10 cellular contexts compared by ENCODE assay signal in genomic region chr17:49194297-49194607, GRCh38. TPM values are rescaled to one million over a fixed set of nuclear protein-coding genes. Genes with fewer than 3 reads are reported as not detected.
DNase-seq lines count a peak whose midpoint lies in the region; TF ChIP-seq lines count a peak whose summit lies in the region.
"Had no signal": no experiment of that assay in that cellular context is flagged by ENCODE, and none has a peak within 500 bp of the region (broad histone marks: within the 10 kb centered on the region; RNA-seq: fewer than 3 reads in every experiment).

No MANE protein-coding gene starts in this region.

- no peak overlapping the region for H2AFZ ChIP-seq in neuron (ENCODE audit: low read depth, low read length)

- peak overlapping the region in 9 of 11 experiments; percentile 47 to 99 (median 94); a peak in 16 of 22 replicates for H3K27ac ChIP-seq in BLaER1 treated with 17β-estradiol and CSF1 and Interleukin-3, amounts not matched to agents 10 nM and 100 nM
- no peak overlapping the region for H3K27ac ChIP-seq in HUES6 (ENCODE audit: low read depth, low read length)

- H3K36me3 Mint-ChIP-seq in chondrocyte (ENCODE audit: low read depth) = no peaks in the 10 kb centered on the region

- H3K4me3 ChIP-seq in BLaER1 treated with 17β-estradiol and CSF1 and Interleukin-3, amounts not matched to agents 10 nM and 100 nM = peak overlapping the region in 7 of 10 experiments; percentile 67 to 82 (median 76); a peak in 10 of 20 replicates
- H3K4me3 ChIP-seq in HUES6 (ENCODE audit: low read depth, low read length) (peak overlapping the region; percentile 90; the same call in 1 of the 2 replicates), neuron (ENCODE audit: low read length) (peak overlapping the region; percentile 78)
- H3K4me3 ChIP-seq: body of pancreas had no signal

- no peak for TF ChIP-seq CTCF in chondrocyte (IDR thresholded peaks at IDR 0.05)

- H3K9me3 Mint-ChIP-seq in chondrocyte (ENCODE audit: low read depth) = no peaks in the 10 kb centered on the region

- H3K36me3 ChIP-seq in BLaER1 treated with 17β-estradiol and CSF1 and Interleukin-3, amounts not matched to agents 10 nM and 100 nM = no peaks in the 10 kb centered on the region
- H3K36me3 ChIP-seq in HUES6 (ENCODE audit: control insufficient read depth, insufficient read depth, low read length) = no peaks in the 10 kb centered on the region
- H3K36me3 ChIP-seq in neuron (ENCODE audit: insufficient read depth, low read length) = no peaks in the 10 kb centered on the region

- no peaks in the 10 kb centered on the region for H3K27me3 ChIP-seq in BLaER1 treated with 17β-estradiol and CSF1 and Interleukin-3, amounts not matched to agents 10 nM and 100 nM
- no peaks in the 10 kb centered on the region for H3K27me3 ChIP-seq in HUES6 (ENCODE audit: control insufficient read depth, insufficient read depth, low read length)
- H3K27me3 ChIP-seq in neuron (ENCODE audit: insufficient read depth, low read length) = no peaks in the 10 kb centered on the region
- H3K27me3 ChIP-seq: body of pancreas, foreskin keratinocyte had no signal

- no peak for DNase-seq in chondrocyte (ENCODE audit: low spot score)
- no peak for DNase-seq in stimulated activated CD4-positive, alpha-beta T cell treated with anti-CD3 and anti-CD28 coated beads, Interleukin-2, amount 100 ng/mL, for 48 hours
- DNase-seq in head of caudate nucleus = no peak
- no peak for DNase-seq in SW 1271 (lab: John Stamatoyannopoulos, UW)
- no peak for DNase-seq in NCI-H146 (lab: John Stamatoyannopoulos, UW)

- intact Hi-C loops in head of caudate nucleus (cut with DNase I) = loop anchor here (5.0 kb wide), 1 partner anchor 33 kb away; no protein-coding TSS in a partner anchor

- no peaks in the 10 kb centered on the region for H3K9me3 ChIP-seq in BLaER1 treated with 17β-estradiol and CSF1 and Interleukin-3, amounts not matched to agents 10 nM and 100 nM (replicated peaks in 1 of 11)
- H3K9me3 ChIP-seq in HUES6 (ENCODE audit: control insufficient read depth, insufficient read depth, low read depth, low read length) (no peaks in the 10 kb centered on the region), neuron (ENCODE audit: low read length) (no peaks in the 10 kb centered on the region)
- H3K9me3 ChIP-seq: body of pancreas had no signal

- peak overlapping the region; percentile 99 for H3K27ac Mint-ChIP-seq in chondrocyte (ENCODE audit: unreplicated experiment)

- H3K9ac ChIP-seq in BLaER1 treated with 17β-estradiol and CSF1 and Interleukin-3, amounts not matched to agents 10 nM and 100 nM = peak overlapping the region in 9 of 11 experiments; percentile 3 to 98 (median 85); a peak in 12 of 22 replicates
- H3K9ac ChIP-seq in HUES6 (ENCODE audit: low read length) = no peak overlapping the region

- H4K20me1 ChIP-seq in BLaER1 treated with 17β-estradiol and CSF1 and Interleukin-3, amounts not matched to agents 10 nM and 100 nM = no peaks in the 10 kb centered on the region

- H3K27me3 Mint-ChIP-seq in chondrocyte (ENCODE audit: low read depth) = no peaks in the 10 kb centered on the region

- peak overlapping the region; percentile 83 to 93 (median 89) for H3K4me2 ChIP-seq in BLaER1 treated with 17β-estradiol and CSF1 and Interleukin-3, amounts not matched to agents 10 nM and 100 nM

- H3K4me3 Mint-ChIP-seq in chondrocyte (ENCODE audit: unreplicated experiment) = no peak overlapping the region

- peaks cover 16% of the 10 kb centered on the region for H3K4me1 Mint-ChIP-seq in chondrocyte (ENCODE audit: low read depth)

- H3K4me1 ChIP-seq in BLaER1 treated with 17β-estradiol and CSF1 and Interleukin-3, amounts not matched to agents 10 nM and 100 nM = peaks cover 21 to 38% (median 30%) of the 10 kb centered on the region in 10 experiments
- H3K4me1 ChIP-seq in HUES6 (ENCODE audit: control insufficient read depth, insufficient read depth, low read length) = no peaks in the 10 kb centered on the region
- peaks cover 4% of the 10 kb centered on the region for H3K4me1 ChIP-seq in neuron (ENCODE audit: insufficient read depth, low read length)
- H3K4me1 ChIP-seq: foreskin keratinocyte had no signal

RNA-seq across cellular contexts. Expression of gene GNGT2, which starts 16.1 kb away (rescaled TPM):
- not detected in 3 replicates for total RNA-seq in chondrocyte
- total RNA-seq: foreskin keratinocyte had no signal

RNA-seq across cellular contexts. Expression of gene ABI3, which starts 16.3 kb away (rescaled TPM):
- not detected in 3 replicates for total RNA-seq in chondrocyte
- total RNA-seq: foreskin keratinocyte had no signal

RNA-seq across cellular contexts. Expression of gene PHOSPHO1, which starts 36.3 kb away (rescaled TPM):
- 0.36 TPM in 1 of 3 replicates, not detected in the others for total RNA-seq in chondrocyte
